Comparison of ENCODE assay signal across 8 cellular contexts in genomic region chr3:27312044-27312668, GRCh38. TPM values are rescaled to one million over a fixed set of nuclear protein-coding genes. Genes with fewer than 3 reads are reported as not detected.
DNase-seq lines count a peak whose midpoint lies in the region; ATAC-seq lines count a peak whose summit lies in the region.

No MANE protein-coding gene starts in this region.

- H3K36me3 Mint-ChIP-seq in activated T-helper 17 cell treated with anti-CD3 and anti-CD28 coated beads, Interleukin-2, amount 50 U/mL, for 72 hours (ENCODE audit: low read depth), result no peaks in the 10 kb centered on the region

- DNase-seq in DMS 273 treated with DMSO at 0.1 percent for 48 hours (lab: John Stamatoyannopoulos, UW), result peak; percentile 21
- peak; percentile 50 for DNase-seq in NCI-H2227 (lab: John Stamatoyannopoulos, UW; ENCODE audit: unreplicated experiment)
- no peak for DNase-seq in left cardiac atrium
- no peak for DNase-seq in sciatic nerve (ENCODE audit: low spot score)
- no peak for DNase-seq in stimulated activated CD4-positive, alpha-beta T cell treated with anti-CD3 and anti-CD28 coated beads, Interleukin-4, amount 100 ng/mL, for 4 hours

- no peaks in the 10 kb centered on the region for H3K9me3 Mint-ChIP-seq in activated T-helper 17 cell treated with anti-CD3 and anti-CD28 coated beads, Interleukin-2, amount 50 U/mL, for 72 hours

- H3K4me1 Mint-ChIP-seq in activated T-helper 17 cell treated with anti-CD3 and anti-CD28 coated beads, Interleukin-2, amount 50 U/mL, for 72 hours, result no peaks in the 10 kb centered on the region

- intact Hi-C loops in left cardiac atrium (cut with DNase I) (loop anchor here in 1 of 2 donors (1.0 to 2.0 kb wide), 2 partner anchors 155 to 369 kb away; no protein-coding TSS in a partner anchor), sciatic nerve (cut with DNase I) (no loop called here)

- no peak overlapping the region for H3K4me3 Mint-ChIP-seq in activated T-helper 17 cell treated with anti-CD3 and anti-CD28 coated beads, Interleukin-2, amount 50 U/mL, for 72 hours

- H3K27ac Mint-ChIP-seq in activated T-helper 17 cell treated with anti-CD3 and anti-CD28 coated beads, Interleukin-2, amount 50 U/mL, for 72 hours, result no peak overlapping the region

- ATAC-seq in GM18907 (IDR thresholded peaks at IDR 0.05; ENCODE audit: unreplicated experiment) (peak; percentile 97), HG03045 (IDR thresholded peaks at IDR 0.05; ENCODE audit: unreplicated experiment) (peak; percentile 87), left cardiac atrium (peak; percentile 64 to 78), sciatic nerve (peak; percentile 79)
- ATAC-seq in activated T-helper 17 cell treated with anti-CD3 and anti-CD28 coated beads, Interleukin-2, amount 50 U/mL, for 72 hours (replicated peaks), result peak; percentile 58

- no peaks in the 10 kb centered on the region for H3K27me3 Mint-ChIP-seq in activated T-helper 17 cell treated with anti-CD3 and anti-CD28 coated beads, Interleukin-2, amount 50 U/mL, for 72 hours

RNA-seq across cellular contexts. Expression of gene NEK10, which starts 57.0 kb away (rescaled TPM):
- total RNA-seq in activated T-helper 17 cell treated with anti-CD3 and anti-CD28 coated beads, Interleukin-2, amount 50 U/mL, for 72 hours, result 1 to 10 TPM in 1 of 2 donors, under 1 TPM in 1; 0.61 to 1.6 TPM
- 1 to 10 TPM; 5.1 to 6.1 TPM for total RNA-seq in left cardiac atrium
- 1.9 TPM for total RNA-seq in sciatic nerve

Comparison
In these comparisons a context has a peak if more than half of its experiments do, and no peak if none do; other contexts are left out.
1. DNase-seq: peak in DMS 273 treated with DMSO at 0.1 percent for 48 hours (single experiment) and NCI-H2227 (single experiment); none in left cardiac atrium (single experiment), sciatic nerve (single experiment) and stimulated activated CD4-positive, alpha-beta T cell treated with anti-CD3 and anti-CD28 coated beads, Interleukin-4, amount 100 ng/mL, for 4 hours (0 of 2).
2. Peak in every context shown above with its lines, with median percentiles within 50 percentile points of each other: ATAC-seq.